24 cellular contexts compared by ENCODE assay signal in the genomic region with DNA sequence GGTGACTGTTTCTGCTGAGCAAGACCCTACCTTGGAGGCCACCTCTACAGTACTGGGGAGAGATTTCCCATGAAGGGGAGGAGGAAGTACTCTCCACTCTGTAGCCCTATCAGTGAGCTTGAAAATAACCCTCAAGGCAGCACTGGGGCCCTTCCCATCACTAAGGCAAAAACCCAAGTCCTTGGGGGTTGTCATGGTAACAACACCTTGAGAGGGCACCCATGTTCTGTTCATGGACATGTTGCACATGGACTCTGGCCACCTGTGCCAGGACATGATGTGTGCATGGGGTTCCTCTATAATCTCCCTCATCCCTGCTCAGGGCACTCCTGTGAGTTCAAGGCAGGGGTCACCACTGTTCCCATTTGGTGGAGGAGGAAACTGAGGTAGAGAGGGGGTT. TPM values are rescaled to one million over a fixed set of nuclear protein-coding genes. Genes with fewer than 3 reads are reported as not detected.
DNase-seq lines count a peak whose midpoint lies in the region; ATAC-seq, FAIRE-seq and TF ChIP-seq lines count a peak whose summit lies in the region.
"Had no signal": no experiment of that assay in that cellular context is flagged by ENCODE, and none has a peak within 500 bp of the region (broad histone marks: within the 10 kb centered on the region; RNA-seq: fewer than 3 reads in every experiment).

No MANE protein-coding gene starts in this region.

- H3K36me3 ChIP-seq in HepG2 (replicated peaks in 1 of 2; ENCODE audit: control insufficient read depth in 1 of 2, insufficient read depth in 2 of 2, low read length in 2 of 2): no peaks in the 10 kb centered on the region
- no peaks in the 10 kb centered on the region for H3K36me3 ChIP-seq in right lobe of liver
- no peaks in the 10 kb centered on the region for H3K36me3 ChIP-seq in bronchial epithelial cell (ENCODE audit: control insufficient read depth, insufficient read depth, low read length)
- no peaks in the 10 kb centered on the region for H3K36me3 ChIP-seq in osteoblast (ENCODE audit: insufficient read depth, low read length)
- H3K36me3 ChIP-seq: HAP-1 had no signal

- no peaks in the 10 kb centered on the region for H4K20me1 ChIP-seq in HepG2 (ENCODE audit: insufficient read depth, low read length)
- H4K20me1 ChIP-seq in osteoblast (ENCODE audit: insufficient read depth, low read length): no peaks in the 10 kb centered on the region

- H3K27me3 ChIP-seq in HepG2 (ENCODE audit: control insufficient read depth in 1 of 2, insufficient read depth in 2 of 2, low read length in 2 of 2): peaks cover 0 to 10% of the 10 kb centered on the region in 2 experiments; a peak in 2 of 5 replicates
- no peaks in the 10 kb centered on the region for H3K27me3 ChIP-seq in right lobe of liver
- H3K27me3 ChIP-seq in bronchial epithelial cell (ENCODE audit: control insufficient read depth, insufficient read depth, low read length): no peaks in the 10 kb centered on the region
- H3K27me3 ChIP-seq in osteoblast (ENCODE audit: insufficient read depth, low read length): no peaks in the 10 kb centered on the region

- no peak for FAIRE-seq in HepG2 (lab: Jason Lieb, UNC)
- peak; percentile 18 for FAIRE-seq in bronchial epithelial cell (lab: Jason Lieb, UNC)
- FAIRE-seq: GM12891, GM18507, H54 had no signal

- H3K4me1 ChIP-seq in HepG2 (ENCODE audit: insufficient read depth, low read length) (peaks cover 6% of the 10 kb centered on the region; the same call in 1 of the 2 replicates), right lobe of liver (peaks cover 0 to 5% (median 0%) of the 10 kb centered on the region in 4 donors), osteoblast (ENCODE audit: insufficient read depth, low read length) (peaks cover 2% of the 10 kb centered on the region)

- in situ Hi-C loops in HepG2 (cut with HindIII; ENCODE audit: extremely low pct_ligation_motif_present, low pct_unique_long_range_greater_than_20kb): no loop called here

- CTCF ChIA-PET in HepG2 (lab: Yijun Ruan, JAX; ENCODE audit: low intra/inter-chr PET ratio, low total read pairs): no interaction called here

- no peak overlapping the region for H3K9ac ChIP-seq in HepG2 (ENCODE audit: insufficient read depth, low read depth, low read length)

- ATAC-seq in HepG2 (no peak), right lobe of liver (no peak), GM18867 (IDR thresholded peaks at IDR 0.05; ENCODE audit: unreplicated experiment) (no peak)

- H2AFZ ChIP-seq in HepG2 (ENCODE audit: low read length) (no peak overlapping the region), osteoblast (ENCODE audit: low read length) (no peak overlapping the region)

- no peak for TF ChIP-seq CTCF in HepG2 (CRISPR knock-in tag; IDR thresholded peaks at IDR 0.05)
- no peak for TF ChIP-seq CTCF in right lobe of liver (IDR thresholded peaks at IDR 0.05)
- TF ChIP-seq CTCF in bronchial epithelial cell (IDR thresholded peaks at IDR 0.05; ENCODE audit: insufficient read depth, low read length, severe bottlenecking): no peak
- TF ChIP-seq CTCF in osteoblast (IDR thresholded peaks at IDR 0.05; ENCODE audit: extremely low read depth, low read depth, low read length): no peak

- DNase-seq in HepG2 (ENCODE audit: low spot score) (no peak), right lobe of liver (no peak), bronchial epithelial cell (ENCODE audit: low read depth) (no peak), osteoblast (ENCODE audit: insufficient read length, low spot score, missing footprints) (peak; percentile 65), ecto neural progenitor cell (ENCODE audit: low spot score) (no peak)
- DNase-seq: C1 segment of cervical spinal cord; Calu3; CD4-positive, alpha-beta memory T cell; COR-L47; DMS53; DMS79 treated with DMSO at 0.1 percent for 48 hours; GF-D8; GOT3; HFFc6 had no signal

- intact Hi-C loops in HepG2 (cut with micrococcal nuclease; ENCODE audit: unreplicated experiment): no loop called here
- intact Hi-C loops in right lobe of liver (cut with DNase I): no loop called here

- H3K27ac ChIP-seq in HepG2 (ENCODE audit: extremely low read length, insufficient read depth, low read length) (no peak overlapping the region), right lobe of liver (no peak overlapping the region), osteoblast (ENCODE audit: low read depth, low read length) (no peak overlapping the region)

- H3K4me2 ChIP-seq in HepG2 (ENCODE audit: low read depth, low read length) (no peak overlapping the region), osteoblast (ENCODE audit: insufficient read depth, low read length) (no peak overlapping the region)

- no peak for TF ChIP-seq EP300 in HepG2 (IDR thresholded peaks at IDR 0.05; ENCODE audit: low read depth in 2 of 2, low read length in 2 of 2)
- TF ChIP-seq EP300 in HepG2 (CRISPR knock-in tag; IDR thresholded peaks at IDR 0.05; ENCODE audit: borderline replicate concordance): no peak

- no peaks in the 10 kb centered on the region for H3K79me2 ChIP-seq in HepG2 (ENCODE audit: insufficient read depth, low read length)
- no peaks in the 10 kb centered on the region for H3K79me2 ChIP-seq in osteoblast (ENCODE audit: insufficient read depth, low read length)

- no peaks in the 10 kb centered on the region for H3K9me3 ChIP-seq in HepG2 (ENCODE audit: low read length)
- no peaks in the 10 kb centered on the region for H3K9me3 ChIP-seq in right lobe of liver
- no peaks in the 10 kb centered on the region for H3K9me3 ChIP-seq in osteoblast (ENCODE audit: low read depth, low read length)
- H3K9me3 ChIP-seq: HAP-1 had no signal

- TF ChIP-seq POLR2A in HepG2 (IDR thresholded peaks at IDR 0.05; ENCODE audit: insufficient read depth in 1 of 2, low read depth in 2 of 2, low read length in 2 of 2) (no peak), right lobe of liver (IDR thresholded peaks at IDR 0.05) (no peak)

- no TSS peak for BruUV-seq in HepG2 (replicated peaks; lab: Mats Ljungman, UMichigan)

- H3K4me3 ChIP-seq in HepG2 (replicated peaks in 1 of 3; ENCODE audit: insufficient read depth in 1 of 3, low read depth in 2 of 3, low read length in 3 of 3) (no peak overlapping the region), right lobe of liver (no peak overlapping the region), bronchial epithelial cell (ENCODE audit: low read depth, low read length) (no peak overlapping the region), osteoblast (ENCODE audit: insufficient read depth, low read length) (no peak overlapping the region)
- H3K4me3 ChIP-seq: HAP-1 had no signal

- TF ChIP-seq RAD21 in HepG2 (CRISPR knock-in tag; IDR thresholded peaks at IDR 0.05): no peak

- POLR2A ChIA-PET in HepG2 (lab: Yijun Ruan, JAX): interaction anchor here (1.2 kb wide), 1 partner anchor 9 kb away, joined by 3 read pairs; no protein-coding TSS in a partner anchor

RNA-seq across cellular contexts. Expression of gene CDC25A, which starts 10.9 kb away (rescaled TPM):
- total RNA-seq in HepG2 (2016; rRNA removed; fragmentation: Illumina TruSeq; extraction: Trizol) (45.4 and 54.7 TPM in 2 replicates), right lobe of liver (1 to 10 TPM in 2 of 6 experiments, under 1 TPM in 4; 0.27 to 8.8 (median 0.56) TPM), bronchial epithelial cell (1.5 and 2.4 TPM in 2 replicates), osteoblast (0.88 and 1.1 TPM in 2 replicates)
- total RNA-seq in HepG2 (2016; cell fraction: cytosol; rRNA removed; fragmentation: Illumina TruSeq; extraction: Trizol; ENCODE audit: low read depth): 8.6 and 10.2 TPM in 2 replicates
- 44.2 and 51.4 TPM in 2 replicates for total RNA-seq in HepG2 (2016; cell fraction: insoluble cytoplasmic fraction; rRNA removed; fragmentation: Illumina TruSeq; extraction: Trizol)
- 25.6 and 27.4 TPM in 2 replicates for total RNA-seq in HepG2 (2016; cell fraction: membrane; rRNA removed; fragmentation: Illumina TruSeq; extraction: Trizol)
- total RNA-seq in HepG2 (2016; cell fraction: nucleus; rRNA removed; fragmentation: Illumina TruSeq; extraction: Trizol): 26.0 and 31.5 TPM in 2 replicates
- polyA plus RNA-seq in HepG2 (2011; rRNA removed): 6.1 and 7.9 TPM in 2 replicates
- polyA plus RNA-seq in HepG2 (2011; cell fraction: cytosol; rRNA removed): 4.7 and 5.4 TPM in 2 replicates
- 3.8 and 5.4 TPM in 2 replicates for polyA plus RNA-seq in HepG2 (2011; cell fraction: nucleus; rRNA removed)
- polyA plus RNA-seq in HepG2 (2012): 5.8 and 9.1 TPM in 2 replicates
- polyA plus RNA-seq in HepG2 (2016; cell fraction: cytosol; fragmentation: Illumina TruSeq; extraction: Trizol; ENCODE audit: low read depth): 3.9 and 4.0 TPM in 2 replicates
- 40.2 and 42.2 TPM in 2 replicates for polyA plus RNA-seq in HepG2 (2016; cell fraction: insoluble cytoplasmic fraction; fragmentation: Illumina TruSeq; extraction: Trizol; ENCODE audit: low read depth)
- 11.4 and 13.7 TPM in 2 replicates for polyA plus RNA-seq in HepG2 (2016; cell fraction: membrane; fragmentation: Illumina TruSeq; extraction: Trizol; ENCODE audit: low read depth)
- 31.4 and 31.9 TPM in 2 replicates for polyA plus RNA-seq in HepG2 (2016; cell fraction: nucleus; fragmentation: Illumina TruSeq; extraction: Trizol; ENCODE audit: insufficient read depth, low read depth)
- 12.9 and 36.5 TPM in 2 replicates for polyA minus RNA-seq in HepG2 (2011; rRNA and poly(A)+ RNA removed; ENCODE audit: low replicate concordance)
- polyA minus RNA-seq in HepG2 (2011; cell fraction: cytosol; rRNA and poly(A)+ RNA removed): 7.1 and 11.8 TPM in 2 replicates
- 8.9 and 11.2 TPM in 2 replicates for polyA minus RNA-seq in HepG2 (2011; cell fraction: nucleus; rRNA and poly(A)+ RNA removed)
- total RNA-seq: CD4-positive, alpha-beta memory T cell had no signal

RNA-seq across cellular contexts. Expression of gene CAMP, which starts 24.2 kb away (rescaled TPM):
- total RNA-seq in HepG2 (2016; rRNA removed; fragmentation: Illumina TruSeq; extraction: Trizol): not detected in 2 replicates
- total RNA-seq in HepG2 (2016; cell fraction: cytosol; rRNA removed; fragmentation: Illumina TruSeq; extraction: Trizol; ENCODE audit: low read depth): not detected in 2 replicates
- total RNA-seq in HepG2 (2016; cell fraction: insoluble cytoplasmic fraction; rRNA removed; fragmentation: Illumina TruSeq; extraction: Trizol): not detected in 2 replicates
- not detected in 2 replicates for total RNA-seq in HepG2 (2016; cell fraction: membrane; rRNA removed; fragmentation: Illumina TruSeq; extraction: Trizol)
- not detected in 2 replicates for total RNA-seq in HepG2 (2016; cell fraction: nucleus; rRNA removed; fragmentation: Illumina TruSeq; extraction: Trizol)
- polyA plus RNA-seq in HepG2 (2011; rRNA removed): not detected in 2 replicates
- polyA plus RNA-seq in HepG2 (2011; cell fraction: cytosol; rRNA removed): not detected in 2 replicates
- not detected in 2 replicates for polyA plus RNA-seq in HepG2 (2011; cell fraction: nucleus; rRNA removed)
- polyA plus RNA-seq in HepG2 (2012): not detected in 2 replicates
- not detected in 2 replicates for polyA plus RNA-seq in HepG2 (2016; cell fraction: cytosol; fragmentation: Illumina TruSeq; extraction: Trizol; ENCODE audit: low read depth)
- not detected in 2 replicates for polyA plus RNA-seq in HepG2 (2016; cell fraction: insoluble cytoplasmic fraction; fragmentation: Illumina TruSeq; extraction: Trizol; ENCODE audit: low read depth)
- polyA plus RNA-seq in HepG2 (2016; cell fraction: membrane; fragmentation: Illumina TruSeq; extraction: Trizol; ENCODE audit: low read depth): not detected in 2 replicates
- not detected in 2 replicates for polyA plus RNA-seq in HepG2 (2016; cell fraction: nucleus; fragmentation: Illumina TruSeq; extraction: Trizol; ENCODE audit: insufficient read depth, low read depth)
- not detected in 2 replicates for polyA minus RNA-seq in HepG2 (2011; rRNA and poly(A)+ RNA removed; ENCODE audit: low replicate concordance)
- not detected in 2 replicates for polyA minus RNA-seq in HepG2 (2011; cell fraction: cytosol; rRNA and poly(A)+ RNA removed)
- not detected in 2 replicates for polyA minus RNA-seq in HepG2 (2011; cell fraction: nucleus; rRNA and poly(A)+ RNA removed)
- under 1 TPM in 2 of 6 experiments, not detected in 4; 0.46 to 0.50 TPM for total RNA-seq in right lobe of liver
- 11.3 and 22.1 TPM in 2 replicates for total RNA-seq in bronchial epithelial cell
- not detected in 2 replicates for total RNA-seq in osteoblast
- total RNA-seq: A172; A673; Calu3; CD4-positive, alpha-beta memory T cell; Daoy; G401; HFFc6 had no signal
- polyA plus RNA-seq: BJ; CD4-positive, alpha-beta memory T cell had no signal

RNA-seq across cellular contexts. Expression of gene ZNF589, which starts 41.8 kb away (rescaled TPM):
- total RNA-seq in HepG2 (2016; rRNA removed; fragmentation: Illumina TruSeq; extraction: Trizol) (5.6 and 7.3 TPM in 2 replicates), right lobe of liver (1 to 10 TPM; 2.2 to 3.6 (median 2.5) TPM), bronchial epithelial cell (3.7 and 5.8 TPM in 2 replicates), osteoblast (4.7 and 5.0 TPM in 2 replicates)
- total RNA-seq in HepG2 (2016; cell fraction: cytosol; rRNA removed; fragmentation: Illumina TruSeq; extraction: Trizol; ENCODE audit: low read depth): 0.44 and 0.81 TPM in 2 replicates
- 5.3 and 6.9 TPM in 2 replicates for total RNA-seq in HepG2 (2016; cell fraction: insoluble cytoplasmic fraction; rRNA removed; fragmentation: Illumina TruSeq; extraction: Trizol)
- total RNA-seq in HepG2 (2016; cell fraction: membrane; rRNA removed; fragmentation: Illumina TruSeq; extraction: Trizol): 1.4 and 1.7 TPM in 2 replicates
- total RNA-seq in HepG2 (2016; cell fraction: nucleus; rRNA removed; fragmentation: Illumina TruSeq; extraction: Trizol): 10.3 and 12.0 TPM in 2 replicates
- 5.8 and 7.2 TPM in 2 replicates for polyA plus RNA-seq in HepG2 (2011; rRNA removed)
- polyA plus RNA-seq in HepG2 (2011; cell fraction: cytosol; rRNA removed): 2.5 and 3.9 TPM in 2 replicates
- 15.9 and 20.4 TPM in 2 replicates for polyA plus RNA-seq in HepG2 (2011; cell fraction: nucleus; rRNA removed)
- 5.9 and 7.4 TPM in 2 replicates for polyA plus RNA-seq in HepG2 (2012)
- 0.26 and 0.29 TPM in 2 replicates for polyA plus RNA-seq in HepG2 (2016; cell fraction: cytosol; fragmentation: Illumina TruSeq; extraction: Trizol; ENCODE audit: low read depth)
- polyA plus RNA-seq in HepG2 (2016; cell fraction: insoluble cytoplasmic fraction; fragmentation: Illumina TruSeq; extraction: Trizol; ENCODE audit: low read depth): 5.2 and 5.5 TPM in 2 replicates
- 0.94 and 1.2 TPM in 2 replicates for polyA plus RNA-seq in HepG2 (2016; cell fraction: membrane; fragmentation: Illumina TruSeq; extraction: Trizol; ENCODE audit: low read depth)
- 17.8 and 20.2 TPM in 2 replicates for polyA plus RNA-seq in HepG2 (2016; cell fraction: nucleus; fragmentation: Illumina TruSeq; extraction: Trizol; ENCODE audit: insufficient read depth, low read depth)
- polyA minus RNA-seq in HepG2 (2011; rRNA and poly(A)+ RNA removed; ENCODE audit: low replicate concordance): 5.6 and 10.6 TPM in 2 replicates
- polyA minus RNA-seq in HepG2 (2011; cell fraction: cytosol; rRNA and poly(A)+ RNA removed): 1.7 TPM in 2 replicates
- 8.9 and 13.2 TPM in 2 replicates for polyA minus RNA-seq in HepG2 (2011; cell fraction: nucleus; rRNA and poly(A)+ RNA removed)
